In genomic region chr14:21068521-21069387, GRCh38 we compare ENCODE assay signal across 8 cellular contexts. TPM values are rescaled to one million over a fixed set of nuclear protein-coding genes. Genes with fewer than 3 reads are reported as not detected.
DNase-seq lines count a peak whose midpoint lies in the region; ATAC-seq and TF ChIP-seq lines count a peak whose summit lies in the region.

No MANE protein-coding gene starts in this region.

- peaks cover 80% of the 10 kb centered on the region for H3K27me3 Mint-ChIP-seq in activated CD4-positive, alpha-beta memory T cell treated with anti-CD3 and anti-CD28 coated beads, Interleukin-2, amount 10 ng/mL, durations not matched to agents 7 days and 5 days

- peak; percentile 48 for DNase-seq in AG10803 (ENCODE audit: low read depth)
- peak; percentile 80 for DNase-seq in H7
- peak; percentile 82 to 92 for DNase-seq in NCI-H524 (lab: John Stamatoyannopoulos, UW)
- peak; percentile 45 for DNase-seq in activated CD4-positive, alpha-beta memory T cell treated with anti-CD3 and anti-CD28 coated beads, Interleukin-2, amount 10 ng/mL, durations not matched to agents 7 days and 5 days
- DNase-seq in erythroblast (lab: John Stamatoyannopoulos, UW), result peak; percentile 54 to 70
- DNase-seq in substantia nigra (lab: John Stamatoyannopoulos, UW), result peak in 38 of 49 donors; percentile 12 to 73 (median 50)

- H3K36me3 Mint-ChIP-seq in activated CD4-positive, alpha-beta memory T cell treated with anti-CD3 and anti-CD28 coated beads, Interleukin-2, amount 10 ng/mL, durations not matched to agents 7 days and 5 days (ENCODE audit: low read depth), result peaks cover 2% of the 10 kb centered on the region

- peak overlapping the region; percentile 95 for H3K27ac ChIP-seq in substantia nigra (ENCODE audit: low read depth, low read length, poor library complexity, severe bottlenecking)

- H3K27me3 ChIP-seq in H7 (ENCODE audit: control insufficient read depth, insufficient read depth, low read length) (peaks cover 7% of the 10 kb centered on the region), mononuclear cell (ENCODE audit: insufficient read depth, low read length) (peaks cover 34% of the 10 kb centered on the region)

- peaks cover 45% of the 10 kb centered on the region for H3K4me1 ChIP-seq in mononuclear cell (ENCODE audit: insufficient read depth, low read length)

- H3K4me1 Mint-ChIP-seq in activated CD4-positive, alpha-beta memory T cell treated with anti-CD3 and anti-CD28 coated beads, Interleukin-2, amount 10 ng/mL, durations not matched to agents 7 days and 5 days, result peaks cover 39% of the 10 kb centered on the region

- H3K4me3 Mint-ChIP-seq in activated CD4-positive, alpha-beta memory T cell treated with anti-CD3 and anti-CD28 coated beads, Interleukin-2, amount 10 ng/mL, durations not matched to agents 7 days and 5 days, result peak overlapping the region; percentile 10

- H3K36me3 ChIP-seq in H7 (replicated peaks; ENCODE audit: control insufficient read depth, insufficient read depth, low read length), result peaks cover 4% of the 10 kb centered on the region

- peak overlapping the region; percentile 72 for H3K4me3 ChIP-seq in AG10803 (ENCODE audit: low read length)
- H3K4me3 ChIP-seq in H7 (ENCODE audit: insufficient read depth, low read depth, low read length), result peak overlapping the region; percentile 86
- H3K4me3 ChIP-seq in mononuclear cell (ENCODE audit: low read length), result peak overlapping the region; percentile 32

- CTCF ChIA-PET in activated CD4-positive, alpha-beta memory T cell treated with anti-CD3 and anti-CD28 coated beads, Interleukin-2, amount 10 ng/mL, durations not matched to agents 7 days and 5 days (lab: Charles Lee), result interaction anchor here (0.6 to 3.6 kb wide), 13 partner anchors 10 to 78 kb away, joined by 3 to 52 read pairs (median 9); partner anchors contain the start of gene TMEM253

- no peak for TF ChIP-seq POLR2A in erythroblast (IDR thresholded peaks at IDR 0.05; ENCODE audit: low read length)

- no peaks in the 10 kb centered on the region for H3K9me3 Mint-ChIP-seq in activated CD4-positive, alpha-beta memory T cell treated with anti-CD3 and anti-CD28 coated beads, Interleukin-2, amount 10 ng/mL, durations not matched to agents 7 days and 5 days

- no peaks in the 10 kb centered on the region for H3K9me3 ChIP-seq in mononuclear cell (ENCODE audit: low read depth, low read length)

- POLR2A ChIA-PET in activated CD4-positive, alpha-beta memory T cell treated with anti-CD3 and anti-CD28 coated beads, Interleukin-2, amount 10 ng/mL, durations not matched to agents 7 days and 5 days (lab: Charles Lee), result interaction anchor here (0.9 to 1.4 kb wide), 4 partner anchors 19 to 54 kb away, joined by 4 to 6 read pairs (median 4); no protein-coding TSS in a partner anchor

- ATAC-seq in HG03521 (IDR thresholded peaks at IDR 0.05; ENCODE audit: unreplicated experiment), result no peak

- TF ChIP-seq CTCF in AG10803 (conservative IDR thresholded peaks at IDR 0.05; ENCODE audit: low read length), result peak; percentile 74

- H3K27ac Mint-ChIP-seq in activated CD4-positive, alpha-beta memory T cell treated with anti-CD3 and anti-CD28 coated beads, Interleukin-2, amount 10 ng/mL, durations not matched to agents 7 days and 5 days, result no peak overlapping the region

RNA-seq across cellular contexts. Expression of gene ARHGEF40, which starts 1.4 kb away (rescaled TPM):
- total RNA-seq in H7 (2014; rRNA removed; shearing (Covaris generic)), result 63.9 and 82.1 TPM in 2 replicates
- under 1 TPM; 0.18 to 0.28 TPM for total RNA-seq in activated CD4-positive, alpha-beta memory T cell treated with anti-CD3 and anti-CD28 coated beads, Interleukin-2, amount 10 ng/mL, durations not matched to agents 7 days and 5 days
- 12.9 TPM for total RNA-seq in mononuclear cell

RNA-seq across cellular contexts. Expression of gene RNASE8, which starts 11.1 kb away (rescaled TPM):
- total RNA-seq in H7 (2014; rRNA removed; shearing (Covaris generic)), result not detected in 2 replicates
- not detected for total RNA-seq in activated CD4-positive, alpha-beta memory T cell treated with anti-CD3 and anti-CD28 coated beads, Interleukin-2, amount 10 ng/mL, durations not matched to agents 7 days and 5 days
- not detected for total RNA-seq in mononuclear cell

RNA-seq across cellular contexts. Expression of gene RNASE7, which starts 26.6 kb away (rescaled TPM):
- not detected in 2 replicates for total RNA-seq in H7 (2014; rRNA removed; shearing (Covaris generic))
- total RNA-seq in activated CD4-positive, alpha-beta memory T cell treated with anti-CD3 and anti-CD28 coated beads, Interleukin-2, amount 10 ng/mL, durations not matched to agents 7 days and 5 days, result not detected
- total RNA-seq in mononuclear cell, result not detected

RNA-seq across cellular contexts. Expression of gene ZNF219, which starts 29.7 kb away (rescaled TPM):
- total RNA-seq in H7 (2014; rRNA removed; shearing (Covaris generic)), result 71.2 and 90.3 TPM in 2 replicates
- total RNA-seq in activated CD4-positive, alpha-beta memory T cell treated with anti-CD3 and anti-CD28 coated beads, Interleukin-2, amount 10 ng/mL, durations not matched to agents 7 days and 5 days, result 1 to 10 TPM; 5.3 to 5.8 TPM
- total RNA-seq in mononuclear cell, result 8.9 TPM

RNA-seq across cellular contexts. Expression of gene TMEM253, which starts 32.1 kb away (rescaled TPM):
- total RNA-seq in H7 (2014; rRNA removed; shearing (Covaris generic)), result 0.31 and 0.78 TPM in 2 replicates
- total RNA-seq in activated CD4-positive, alpha-beta memory T cell treated with anti-CD3 and anti-CD28 coated beads, Interleukin-2, amount 10 ng/mL, durations not matched to agents 7 days and 5 days, result not detected
- 0.21 TPM for total RNA-seq in mononuclear cell

Comparison
In these comparisons a context has a peak if more than half of its experiments do, and no peak if none do; other contexts are left out.
1. H3K4me3 ChIP-seq: peak in every context shown above with its lines; median percentile 86 in H7; 72 in AG10803; 32 in mononuclear cell.
2. RNA of gene ARHGEF40, which starts 1.4 kb away (total RNA-seq): 63.9 to 82.1 TPM in H7 and 12.9 TPM in mononuclear cell (single experiment); 0.18 to 0.28 TPM in activated CD4-positive, alpha-beta memory T cell treated with anti-CD3 and anti-CD28 coated beads, Interleukin-2, amount 10 ng/mL, durations not matched to agents 7 days and 5 days; every median in the first group is over 10 times any median in the second.
3. Peak in every context shown above with its lines, with median percentiles within 50 percentile points of each other: DNase-seq.